In the genomic region with DNA sequence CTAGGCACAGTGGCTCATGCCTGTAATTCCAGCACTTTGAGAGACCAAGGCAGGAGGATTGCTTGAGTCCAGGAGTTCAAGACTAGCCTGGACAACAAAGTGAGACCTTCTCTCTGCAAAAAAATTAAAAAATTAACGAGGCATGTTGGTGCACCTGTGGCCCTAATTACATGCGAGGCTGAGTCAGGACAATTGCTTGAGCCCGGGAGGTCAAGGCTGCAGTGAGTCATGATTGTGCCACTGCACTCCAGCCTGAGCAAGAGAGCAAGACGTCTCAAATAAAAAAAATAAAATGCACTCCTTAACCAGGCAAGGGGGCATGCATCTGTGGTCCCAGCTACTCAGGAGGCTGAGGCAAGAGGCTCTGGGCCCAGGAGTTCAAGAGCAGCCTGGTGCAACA, we compare ENCODE assay signal across 1 cellular context. TPM values are rescaled to one million over a fixed set of nuclear protein-coding genes. Genes with fewer than 3 reads are reported as not detected.
"Had no signal": no experiment of that assay in that cellular context is flagged by ENCODE, and none has a peak within 500 bp of the region (broad histone marks: within the 10 kb centered on the region; RNA-seq: fewer than 3 reads in every experiment).

No MANE protein-coding gene starts in this region.

RNA-seq across cellular contexts. Expression of gene IPCEF1, which starts 53.0 kb away (rescaled TPM):
- total RNA-seq: ascending aorta had no signal
